10 cellular contexts compared by ENCODE assay signal in genomic region chr13:28719656-28720055, GRCh38. TPM values are rescaled to one million over a fixed set of nuclear protein-coding genes. Genes with fewer than 3 reads are reported as not detected.
DNase-seq lines count a peak whose midpoint lies in the region; ATAC-seq and TF ChIP-seq lines count a peak whose summit lies in the region.
"Had no signal": no experiment of that assay in that cellular context is flagged by ENCODE, and none has a peak within 500 bp of the region (broad histone marks: within the 10 kb centered on the region; RNA-seq: fewer than 3 reads in every experiment).

No MANE protein-coding gene starts in this region.

- no peaks in the 10 kb centered on the region for H3K27me3 Mint-ChIP-seq in activated T-cell treated with anti-CD3 and anti-CD28 coated beads, Interleukin-2, amount 50 U/mL, for 24 hours

- TF ChIP-seq CTCF in thoracic aorta (IDR thresholded peaks at IDR 0.05) = no peak

- no peak for ATAC-seq in thoracic aorta (ENCODE audit: insufficient number of reproducible peaks, low FRiP score, low read depth)
- ATAC-seq in GM18519 (IDR thresholded peaks at IDR 0.05; ENCODE audit: low FRiP score, unreplicated experiment) = no peak

- H3K27me3 ChIP-seq in thoracic aorta (replicated peaks; ENCODE audit: insufficient read depth) = no peaks in the 10 kb centered on the region

- H3K27ac Mint-ChIP-seq in activated T-cell treated with anti-CD3 and anti-CD28 coated beads, Interleukin-2, amount 50 U/mL, for 24 hours = peak overlapping the region; percentile 92

- H3K4me3 ChIP-seq in thoracic aorta = peak overlapping the region; percentile 88

- DNase-seq in activated T-cell treated with anti-CD3 and anti-CD28 coated beads, Interleukin-2, amount 50 U/mL, for 24 hours = no peak
- no peak for DNase-seq in activated T-cell treated with anti-CD3 and anti-CD28 coated beads, Interleukin-2, amount 50 U/mL, for 48 hours
- DNase-seq in amniotic epithelial cell (ENCODE audit: low read depth) (peak; percentile 95), iris pigment epithelial cell (ENCODE audit: low read depth) (peak; percentile 90), thoracic aorta (ENCODE audit: low spot score) (no peak), NCI-H446 treated with DMSO at 0.1 percent for 48 hours (lab: John Stamatoyannopoulos, UW) (no peak), RKO (ENCODE audit: low spot score) (no peak)
- DNase-seq: SHP77 treated with DMSO at 0.1 percent for 48 hours had no signal

- peak overlapping the region in 1 of 2 donors; percentile 94 for H3K27ac ChIP-seq in thoracic aorta
- H3K27ac ChIP-seq: epithelial cell of prostate had no signal

- H3K4me1 ChIP-seq in thoracic aorta (ENCODE audit: control insufficient read depth in 1 of 2, low read depth in 2 of 2) = peaks cover 14 to 21% of the 10 kb centered on the region in 2 donors

- H3K4me1 Mint-ChIP-seq in activated T-cell treated with anti-CD3 and anti-CD28 coated beads, Interleukin-2, amount 50 U/mL, for 24 hours (ENCODE audit: low read depth) = peaks cover 41% of the 10 kb centered on the region

- peak overlapping the region; percentile 88 for H3K4me3 Mint-ChIP-seq in activated T-cell treated with anti-CD3 and anti-CD28 coated beads, Interleukin-2, amount 50 U/mL, for 24 hours

- peaks cover 19% of the 10 kb centered on the region for H3K36me3 Mint-ChIP-seq in activated T-cell treated with anti-CD3 and anti-CD28 coated beads, Interleukin-2, amount 50 U/mL, for 24 hours (ENCODE audit: low read depth)

- no peaks in the 10 kb centered on the region for H3K36me3 ChIP-seq in thoracic aorta

- no peaks in the 10 kb centered on the region for H3K9me3 Mint-ChIP-seq in activated T-cell treated with anti-CD3 and anti-CD28 coated beads, Interleukin-2, amount 50 U/mL, for 24 hours

- no peaks in the 10 kb centered on the region for H3K9me3 ChIP-seq in thoracic aorta

RNA-seq across cellular contexts. Expression of gene SLC46A3, which starts 0.9 kb away (rescaled TPM):
- total RNA-seq in thoracic aorta = 10 to 100 TPM; 10.8 to 16.4 TPM

Comparison
In these comparisons a context has a peak if more than half of its experiments do, and no peak if none do; other contexts are left out.
1. DNase-seq: peak in amniotic epithelial cell (single experiment) and iris pigment epithelial cell (single experiment); none in activated T-cell treated with anti-CD3 and anti-CD28 coated beads, Interleukin-2, amount 50 U/mL, for 24 hours (single experiment), activated T-cell treated with anti-CD3 and anti-CD28 coated beads, Interleukin-2, amount 50 U/mL, for 48 hours (0 of 2), thoracic aorta (single experiment), NCI-H446 treated with DMSO at 0.1 percent for 48 hours (single experiment) and RKO (single experiment).